In genomic region chr12:20704860-20705259, GRCh38 we compare ENCODE assay signal across 26 cellular contexts. TPM values are rescaled to one million over a fixed set of nuclear protein-coding genes. Genes with fewer than 3 reads are reported as not detected.
"Had no signal": no experiment of that assay in that cellular context is flagged by ENCODE, and none has a peak within 500 bp of the region (broad histone marks: within the 10 kb centered on the region; RNA-seq: fewer than 3 reads in every experiment).

No MANE protein-coding gene starts in this region.

- H3K4me3 ChIP-seq: coronary artery, esophagus squamous epithelium, gastrocnemius medialis had no signal

- ATAC-seq: activated naive CD4-positive, alpha-beta T cell treated with anti-CD3 and anti-CD28 coated beads, Interleukin-2, amount 50 U/mL, for 72 hours; activated T-cell treated with anti-CD3 and anti-CD28 coated beads, Interleukin-2, amount 50 U/mL, for 72 hours; effector memory CD8-positive, alpha-beta T cell; foreskin keratinocyte; gastrocnemius medialis; T-helper 17 cell; WTC11 had no signal

- DNase-seq: activated CD4-positive, alpha-beta memory T cell treated with anti-CD3 and anti-CD28 coated beads, Interleukin-2, amount 10 ng/mL, durations not matched to agents 7 days and 5 days; activated CD4-positive, alpha-beta T cell treated with anti-CD3 and anti-CD28 coated beads for 1 hour; activated CD4-positive, alpha-beta T cell treated with anti-CD3 and anti-CD28 coated beads for 4 hours; activated CD4-positive, alpha-beta T cell treated with anti-CD3 and anti-CD28 coated beads, Interleukin-2, amount 10 ng/mL, durations not matched to agents 7 days and 5 days; activated CD4-positive, alpha-beta T cell treated with anti-CD3 and anti-CD28 coated beads, Interleukin-2, amount 50 U/mL, for 4 hours; activated CD8-positive, alpha-beta memory T cell treated with anti-CD3 and anti-CD28 coated beads, Interleukin-2, amount 50 U/mL, for 48 hours; activated gamma-delta T cell; activated naive CD4-positive, alpha-beta T cell; activated naive CD4-positive, alpha-beta T cell treated with anti-CD3 and anti-CD28 coated beads, Interleukin-2, amount 10 ng/mL, durations not matched to agents 7 days and 5 days; activated naive CD8-positive, alpha-beta T cell treated with anti-CD3 and anti-CD28 coated beads, Interleukin-2, amount 10 ng/mL, durations not matched to agents 7 days and 5 days; activated T-cell treated with anti-CD3 and anti-CD28 coated beads for 4 hours; activated T-cell treated with anti-CD3 and anti-CD28 coated beads, Interleukin-2, amount 50 U/mL, for 24 hours; activated T-cell treated with anti-CD3 and anti-CD28 coated beads, Interleukin-2, amount 50 U/mL, for 72 hours; brain microvascular endothelial cell; effector CD4-positive, alpha-beta T cell; effector memory CD8-positive, alpha-beta T cell; esophagus squamous epithelium; foreskin keratinocyte; gastrocnemius medialis; T-helper 1 cell; T-helper 17 cell had no signal

RNA-seq across cellular contexts. Expression of gene SLCO1C1, which starts 9.7 kb away (rescaled TPM):
- total RNA-seq: activated CD4-positive, alpha-beta memory T cell treated with anti-CD3 and anti-CD28 coated beads, Interleukin-2, amount 10 ng/mL, durations not matched to agents 7 days and 5 days; activated CD4-positive, alpha-beta T cell treated with anti-CD3 and anti-CD28 coated beads, Interleukin-2, amount 10 ng/mL, durations not matched to agents 7 days and 5 days; activated naive CD4-positive, alpha-beta T cell treated with anti-CD3 and anti-CD28 coated beads, Interleukin-2, amount 50 U/mL, for 72 hours; activated naive CD8-positive, alpha-beta T cell treated with anti-CD3 and anti-CD28 coated beads, Interleukin-2, amount 10 ng/mL, durations not matched to agents 7 days and 5 days; activated T-cell treated with anti-CD3 and anti-CD28 coated beads, Interleukin-2, amount 50 U/mL, for 72 hours; astrocyte; bronchial epithelial cell; foreskin keratinocyte; gastrocnemius medialis; T-helper 17 cell; WTC11 had no signal
